ENCODE assay signal across 31 cellular contexts in the genomic region with DNA sequence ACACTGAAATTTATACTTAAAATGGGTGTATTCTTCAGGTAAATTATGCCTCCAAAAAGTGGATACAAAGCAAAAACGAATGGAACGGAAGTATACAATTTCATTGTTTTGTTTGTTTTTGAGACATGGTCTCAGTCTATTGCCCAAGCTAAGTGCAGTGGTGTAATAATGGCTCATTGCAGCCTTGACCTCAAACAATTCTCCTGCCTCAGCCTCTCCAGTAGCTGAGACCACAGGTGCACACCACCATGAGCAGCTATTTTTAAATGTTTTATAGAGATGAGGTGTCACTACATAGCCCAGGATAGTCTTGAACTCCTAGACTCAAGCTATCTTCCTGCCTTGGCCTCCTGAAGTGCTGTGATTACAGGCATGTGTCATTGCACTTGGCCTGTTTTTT.
"Had no signal": no experiment of that assay in that cellular context is flagged by ENCODE, and none has a peak within 500 bp of the region (broad histone marks: within the 10 kb centered on the region; RNA-seq: fewer than 3 reads in every experiment).

No MANE protein-coding gene starts in this region.

- H3K9me3 ChIP-seq: ascending aorta had no signal

- H3K4me1 ChIP-seq: ascending aorta had no signal

- ATAC-seq: activated CD8-positive, alpha-beta T cell treated with anti-CD3 and anti-CD28 coated beads for 36 hours; activated naive CD8-positive, alpha-beta T cell treated with anti-CD3 and anti-CD28 coated beads, Interleukin-2, amount 50 U/mL, for 24 hours; activated T-cell treated with anti-CD3 and anti-CD28 coated beads, Interleukin-2, amount 50 U/mL, for 4 hours; activated T-cell treated with anti-CD3 and anti-CD28 coated beads, Interleukin-2, amount 50 U/mL, for 72 hours; activated T-helper 17 cell treated with anti-CD3 and anti-CD28 coated beads, Interleukin-2, amount 50 U/mL, for 72 hours had no signal

- H3K27ac ChIP-seq: ascending aorta, cardiac muscle cell, VCaP had no signal

- DNase-seq: activated B cell treated with CpG ODN at 0.5 μM for 24 hours; activated CD4-positive, alpha-beta memory T cell treated with anti-CD3 and anti-CD28 coated beads for 36 hours; activated CD4-positive, alpha-beta T cell treated with anti-CD3 and anti-CD28 coated beads for 4 hours; activated CD4-positive, alpha-beta T cell treated with anti-CD3 and anti-CD28 coated beads, Interleukin-2, amount 10 ng/mL, durations not matched to agents 24 days and 14 days; activated CD4-positive, alpha-beta T cell treated with anti-CD3 and anti-CD28 coated beads, Interleukin-2, amount 50 U/mL, for 1 hour; activated CD4-positive, alpha-beta T cell treated with anti-CD3 and anti-CD28 coated beads, Interleukin-2, amount 50 U/mL, for 4 hours; activated CD4-positive, CD25-positive, alpha-beta regulatory T cell treated with anti-CD3 and anti-CD28 coated beads, Interleukin-2, amount 50 U/mL, for 72 hours; activated CD8-positive, alpha-beta memory T cell treated with anti-CD3 and anti-CD28 coated beads, Interleukin-2, amount 50 U/mL, for 4 hours; activated CD8-positive, alpha-beta T cell treated with anti-CD3 and anti-CD28 coated beads for 36 hours; activated effector memory CD4-positive, alpha-beta T cell treated with anti-CD3 and anti-CD28 coated beads, Interleukin-2, amount 50 U/mL, for 16 hours; activated gamma-delta T cell treated with Interleukin-2 at 50 U/mL for 16 hours; activated naive CD4-positive, alpha-beta T cell; activated naive CD4-positive, alpha-beta T cell treated with anti-CD3 and anti-CD28 coated beads for 36 hours; activated naive CD8-positive, alpha-beta T cell treated with anti-CD3 and anti-CD28 coated beads, Interleukin-2, amount 10 ng/mL, durations not matched to agents 7 days and 5 days; activated naive CD8-positive, alpha-beta T cell treated with anti-CD3 and anti-CD28 coated beads, Interleukin-2, amount 50 U/mL, for 24 hours; activated T-cell treated with anti-CD3 and anti-CD28 coated beads for 4 hours; activated T-cell treated with anti-CD3 and anti-CD28 coated beads, Interleukin-2, amount 50 U/mL, for 1 hour; activated T-cell treated with anti-CD3 and anti-CD28 coated beads, Interleukin-2, amount 50 U/mL, for 4 hours; activated T-cell treated with anti-CD3 and anti-CD28 coated beads, Interleukin-2, amount 50 U/mL, for 72 hours; amygdala; anterior cingulate cortex; caudate nucleus; T-helper 1 cell; T-helper 2 cell; T-helper 9 cell had no signal

- H3K4me3 ChIP-seq: ascending aorta, cardiac muscle cell had no signal

- H3K27me3 ChIP-seq: ascending aorta, cardiac muscle cell had no signal

- FAIRE-seq: bronchial epithelial cell, TTC549 had no signal

- H3K36me3 ChIP-seq: ascending aorta, cardiac muscle cell had no signal
